In the genomic region with DNA sequence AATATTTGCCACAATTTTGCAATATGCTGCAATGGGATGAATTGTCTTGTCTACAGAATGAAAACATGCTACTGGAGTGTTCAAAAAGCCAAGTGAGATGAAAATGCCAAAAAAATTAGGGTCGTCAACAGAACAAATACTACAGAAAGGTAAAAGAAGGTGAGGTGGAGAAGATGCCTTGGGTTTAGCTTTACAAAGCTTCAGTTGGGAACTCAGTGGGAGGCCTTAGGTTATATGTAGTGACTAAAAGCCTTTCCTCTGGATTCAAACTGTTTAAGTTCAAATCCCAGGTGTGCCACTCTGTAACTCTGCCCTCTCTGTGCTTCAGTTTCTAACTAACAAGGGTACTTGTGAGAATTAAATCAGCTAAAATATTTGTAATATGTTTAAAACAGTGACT, we compare ENCODE assay signal across 34 cellular contexts.
"Had no signal": no experiment of that assay in that cellular context is flagged by ENCODE, and none has a peak within 500 bp of the region (broad histone marks: within the 10 kb centered on the region; RNA-seq: fewer than 3 reads in every experiment).

No MANE protein-coding gene starts in this region.

- H3K27ac Mint-ChIP-seq: activated CD8-positive, alpha-beta T cell treated with anti-CD3 and anti-CD28 coated beads for 36 hours; activated naive CD8-positive, alpha-beta T cell treated with anti-CD3 and anti-CD28 coated beads for 36 hours; activated naive CD8-positive, alpha-beta T cell treated with anti-CD3 and anti-CD28 coated beads, Interleukin-2, amount 50 U/mL, for 24 hours; activated T-helper 17 cell treated with anti-CD3 and anti-CD28 coated beads, Interleukin-2, amount 50 U/mL, for 72 hours; brain; dendritic cell treated with granulocyte-macrophage colony-stimulating factor and Interleukin-4, amounts not matched to agents 40 ng/mL and 50 ng/mL, for 4 days; T-helper 17 cell; T-helper 2 cell treated with Interferon-gamma antibody and Interleukin-4, amounts not matched to agents 5 μg/mL and 100 μg/mL, for 36 hours had no signal

- H3K27me3 ChIP-seq: adrenal gland, ascending aorta, breast epithelium, cardiac muscle cell, dorsolateral prefrontal cortex, esophagus muscularis mucosa, foreskin keratinocyte, gastrocnemius medialis, heart left ventricle had no signal

- H3K36me3 Mint-ChIP-seq: activated naive CD8-positive, alpha-beta T cell treated with anti-CD3 and anti-CD28 coated beads for 36 hours; brain had no signal

- H3K4me1 Mint-ChIP-seq: activated naive CD8-positive, alpha-beta T cell treated with anti-CD3 and anti-CD28 coated beads for 36 hours; activated naive CD8-positive, alpha-beta T cell treated with anti-CD3 and anti-CD28 coated beads, Interleukin-2, amount 50 U/mL, for 24 hours; activated T-helper 17 cell treated with anti-CD3 and anti-CD28 coated beads, Interleukin-2, amount 50 U/mL, for 72 hours; brain; T-helper 17 cell had no signal

- H3K4me3 Mint-ChIP-seq: activated CD8-positive, alpha-beta T cell treated with anti-CD3 and anti-CD28 coated beads for 36 hours; activated naive CD8-positive, alpha-beta T cell treated with anti-CD3 and anti-CD28 coated beads for 36 hours; activated naive CD8-positive, alpha-beta T cell treated with anti-CD3 and anti-CD28 coated beads, Interleukin-2, amount 50 U/mL, for 24 hours; activated T-cell treated with anti-CD3 and anti-CD28 coated beads, Interleukin-2, amount 50 U/mL, for 4 hours; activated T-helper 17 cell treated with anti-CD3 and anti-CD28 coated beads, Interleukin-2, amount 50 U/mL, for 72 hours; brain; dendritic cell treated with granulocyte-macrophage colony-stimulating factor and Interleukin-4, amounts not matched to agents 40 ng/mL and 50 ng/mL, for 4 days; T-helper 17 cell; T-helper 2 cell treated with Interferon-gamma antibody and Interleukin-4, amounts not matched to agents 5 μg/mL and 100 μg/mL, for 36 hours had no signal

- H3K4me1 ChIP-seq: adrenal gland, ascending aorta, breast epithelium, foreskin keratinocyte, gastrocnemius medialis had no signal

- H3K36me3 ChIP-seq: adrenal gland, ascending aorta, breast epithelium, cardiac muscle cell, esophagus muscularis mucosa, gastrocnemius medialis, heart left ventricle had no signal

- H3K27me3 Mint-ChIP-seq: activated CD8-positive, alpha-beta T cell treated with anti-CD3 and anti-CD28 coated beads for 36 hours; activated naive CD8-positive, alpha-beta T cell treated with anti-CD3 and anti-CD28 coated beads for 36 hours; activated naive CD8-positive, alpha-beta T cell treated with anti-CD3 and anti-CD28 coated beads, Interleukin-2, amount 50 U/mL, for 24 hours; activated T-helper 17 cell treated with anti-CD3 and anti-CD28 coated beads, Interleukin-2, amount 50 U/mL, for 72 hours; brain; dendritic cell treated with granulocyte-macrophage colony-stimulating factor and Interleukin-4, amounts not matched to agents 40 ng/mL and 50 ng/mL, for 4 days; T-helper 17 cell had no signal

- H3K4me3 ChIP-seq: adrenal gland, breast epithelium, cardiac muscle cell, coronary artery, dorsolateral prefrontal cortex, esophagus muscularis mucosa, gastrocnemius medialis, heart left ventricle had no signal

- H3K27ac ChIP-seq: adrenal gland, breast epithelium, cardiac muscle cell, coronary artery, dorsolateral prefrontal cortex, esophagus muscularis mucosa, foreskin keratinocyte, gastrocnemius medialis, heart left ventricle had no signal

- H3K9me3 ChIP-seq: adrenal gland, ascending aorta, breast epithelium, esophagus muscularis mucosa, gastrocnemius medialis had no signal

- ATAC-seq: activated CD8-positive, alpha-beta T cell treated with anti-CD3 and anti-CD28 coated beads for 36 hours; activated naive CD8-positive, alpha-beta T cell treated with anti-CD3 and anti-CD28 coated beads, Interleukin-2, amount 50 U/mL, for 24 hours; activated T-cell treated with anti-CD3 and anti-CD28 coated beads, Interleukin-2, amount 50 U/mL, for 4 hours; activated T-helper 17 cell treated with anti-CD3 and anti-CD28 coated beads, Interleukin-2, amount 50 U/mL, for 72 hours; foreskin keratinocyte; gastrocnemius medialis; heart left ventricle; T-helper 17 cell had no signal

- DNase-seq: activated CD4-positive, alpha-beta T cell treated with anti-CD3 and anti-CD28 coated beads for 48 hours; activated CD4-positive, alpha-beta T cell treated with anti-CD3 and anti-CD28 coated beads, Interleukin-2, amount 50 U/mL, for 1 hour; activated CD4-positive, alpha-beta T cell treated with anti-CD3 and anti-CD28 coated beads, Interleukin-2, amount 50 U/mL, for 48 hours; activated CD8-positive, alpha-beta memory T cell treated with anti-CD3 and anti-CD28 coated beads for 24 hours; activated CD8-positive, alpha-beta T cell treated with anti-CD3 and anti-CD28 coated beads for 36 hours; activated effector memory CD4-positive, alpha-beta T cell treated with Interleukin-2 at 50 U/mL for 16 hours; activated gamma-delta T cell treated with Interleukin-2 at 50 U/mL for 16 hours; activated naive CD4-positive, alpha-beta T cell treated with anti-CD3 and anti-CD28 coated beads, Interleukin-2, amount 50 U/mL, for 16 hours; activated naive CD4-positive, alpha-beta T cell treated with Interleukin-2 at 50 U/mL for 16 hours; activated naive CD8-positive, alpha-beta T cell treated with anti-CD3 and anti-CD28 coated beads for 36 hours; activated naive CD8-positive, alpha-beta T cell treated with anti-CD3 and anti-CD28 coated beads, Interleukin-2, amount 50 U/mL, for 24 hours; activated T-cell treated with anti-CD3 and anti-CD28 coated beads, Interleukin-2, amount 50 U/mL, for 4 hours; adrenal gland; central memory CD4-positive, alpha-beta T cell; cerebellar nuclear complex; dorsolateral prefrontal cortex; effector memory CD4-positive, alpha-beta T cell; erythroblast; foreskin keratinocyte; gastrocnemius medialis; glutamatergic neuron; heart left ventricle; T-helper 1 cell; T-helper 17 cell; T1000 had no signal

- H3K9me3 Mint-ChIP-seq: activated naive CD8-positive, alpha-beta T cell treated with anti-CD3 and anti-CD28 coated beads, Interleukin-2, amount 50 U/mL, for 24 hours; activated T-helper 17 cell treated with anti-CD3 and anti-CD28 coated beads, Interleukin-2, amount 50 U/mL, for 72 hours had no signal
